Comparison of ENCODE assay signal across 8 cellular contexts in the genomic region with DNA sequence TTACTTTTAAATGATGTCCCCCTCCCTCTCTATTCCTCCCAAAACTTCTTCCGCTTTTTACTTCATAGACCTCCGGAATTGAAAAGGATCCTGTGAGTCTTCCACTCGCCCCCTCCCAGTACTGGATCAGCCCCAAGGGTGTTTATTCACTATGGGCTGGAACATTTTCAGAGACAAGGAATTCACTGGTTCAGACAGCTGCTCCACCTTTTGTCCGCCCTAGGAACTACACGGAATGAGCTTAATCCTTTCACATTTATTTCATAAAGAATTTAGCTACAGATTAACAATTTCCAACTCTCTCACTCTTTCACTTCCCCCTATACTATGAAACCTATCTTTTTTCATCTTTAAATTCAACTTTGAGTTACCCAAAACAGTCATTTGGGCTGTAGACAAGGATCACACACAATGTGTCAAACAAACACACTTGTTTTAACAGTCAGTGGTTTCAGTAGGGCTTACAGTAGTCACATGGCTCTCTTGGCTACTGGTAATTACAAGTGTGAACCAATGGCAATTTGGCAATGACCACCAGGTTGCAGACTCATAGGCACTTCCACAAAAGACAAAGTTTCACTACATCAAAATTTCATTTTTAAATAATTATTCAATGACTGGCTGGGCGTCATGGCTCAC. TPM values are rescaled to one million over a fixed set of nuclear protein-coding genes. Genes with fewer than 3 reads are reported as not detected.
DNase-seq lines count a peak whose midpoint lies in the region; ATAC-seq and TF ChIP-seq lines count a peak whose summit lies in the region.

No MANE protein-coding gene starts in this region.

- H3K9me3 ChIP-seq in Peyer's patch, result no peaks in the 10 kb centered on the region
- no peaks in the 10 kb centered on the region for H3K9me3 ChIP-seq in neutrophil

- ATAC-seq in HG02588 (IDR thresholded peaks at IDR 0.05; ENCODE audit: unreplicated experiment), result no peak
- ATAC-seq in HG02884 (IDR thresholded peaks at IDR 0.05; ENCODE audit: unreplicated experiment), result no peak

- no peak for DNase-seq in GM13976 (ENCODE audit: low spot score)
- DNase-seq in Peyer's patch, result peak in 1 of 3 donors; percentile 75
- DNase-seq in erythroblast (lab: John Stamatoyannopoulos, UW), result peak; percentile 26 to 50
- DNase-seq in activated CD4-positive, CD25-positive, alpha-beta regulatory T cell treated with anti-CD3 and anti-CD28 coated beads, Interleukin-2, amount 50 U/mL, for 72 hours, result no peak

- H3K36me3 ChIP-seq in Peyer's patch (no peaks in the 10 kb centered on the region), neutrophil (peaks cover 36% of the 10 kb centered on the region)

- peak; percentile 75 for TF ChIP-seq CTCF in C4-2B (conservative IDR thresholded peaks at IDR 0.05)
- peak; percentile 33 for TF ChIP-seq CTCF in GM13976 (IDR thresholded peaks at IDR 0.05; ENCODE audit: borderline replicate concordance, control extremely low read depth, extremely low read depth, insufficient read depth, missing control alignments)
- peak in 4 of 6 experiments; percentile 42 to 71 (median 66) for TF ChIP-seq CTCF in Peyer's patch (IDR thresholded peaks at IDR 0.05)
- TF ChIP-seq CTCF in neutrophil (IDR thresholded peaks at IDR 0.05), result peak; percentile 9

- TF ChIP-seq POLR2A in Peyer's patch (IDR thresholded peaks at IDR 0.05) (no peak), erythroblast (IDR thresholded peaks at IDR 0.05; ENCODE audit: low read length) (no peak)

- H3K4me1 ChIP-seq in Peyer's patch, result no peaks in the 10 kb centered on the region
- no peaks in the 10 kb centered on the region for H3K4me1 ChIP-seq in neutrophil (ENCODE audit: control insufficient read depth in 1 of 2, insufficient read depth in 1 of 2, low read depth in 1 of 2, low read length in 1 of 2)

- H3K27ac ChIP-seq in C4-2B, result no peak overlapping the region
- H3K27ac ChIP-seq in Peyer's patch, result no peak overlapping the region
- no peak overlapping the region for H3K27ac ChIP-seq in neutrophil

- H3K4me3 ChIP-seq in Peyer's patch, result no peak overlapping the region
- H3K4me3 ChIP-seq in neutrophil (ENCODE audit: low read depth in 1 of 2, low read length in 1 of 2), result no peak overlapping the region

- H3K27me3 ChIP-seq in Peyer's patch, result no peaks in the 10 kb centered on the region
- no peaks in the 10 kb centered on the region for H3K27me3 ChIP-seq in neutrophil

- in situ Hi-C loops in GM13976 (cut with MboI; ENCODE audit: low sequenced_read_pairs, unreplicated experiment), result no loop called here

RNA-seq across cellular contexts. Expression of a gene that starts 20.6 kb away (rescaled TPM):
- 100 to 1,000 TPM in 3 of 4 donors, 10 to 100 TPM in 1; 61.1 to 130 (median 121) TPM for total RNA-seq in Peyer's patch

RNA-seq across cellular contexts. Expression of a gene that starts 23.8 kb away (rescaled TPM):
- 1 to 10 TPM; 1.6 to 7.4 (median 4.3) TPM for total RNA-seq in Peyer's patch

Comparison
In these comparisons a context has a peak if more than half of its experiments do, and no peak if none do; other contexts are left out.
1. CTCF ChIP-seq: peak in every context shown above with its lines; median percentile 75 in C4-2B; 66 in Peyer's patch; 33 in GM13976; 9 in neutrophil.
2. DNase-seq: peak in erythroblast (2 of 2); none in GM13976 (single experiment) and activated CD4-positive, CD25-positive, alpha-beta regulatory T cell treated with anti-CD3 and anti-CD28 coated beads, Interleukin-2, amount 50 U/mL, for 72 hours (single experiment).